Comparison of ENCODE assay signal across 8 cellular contexts in the genomic region with DNA sequence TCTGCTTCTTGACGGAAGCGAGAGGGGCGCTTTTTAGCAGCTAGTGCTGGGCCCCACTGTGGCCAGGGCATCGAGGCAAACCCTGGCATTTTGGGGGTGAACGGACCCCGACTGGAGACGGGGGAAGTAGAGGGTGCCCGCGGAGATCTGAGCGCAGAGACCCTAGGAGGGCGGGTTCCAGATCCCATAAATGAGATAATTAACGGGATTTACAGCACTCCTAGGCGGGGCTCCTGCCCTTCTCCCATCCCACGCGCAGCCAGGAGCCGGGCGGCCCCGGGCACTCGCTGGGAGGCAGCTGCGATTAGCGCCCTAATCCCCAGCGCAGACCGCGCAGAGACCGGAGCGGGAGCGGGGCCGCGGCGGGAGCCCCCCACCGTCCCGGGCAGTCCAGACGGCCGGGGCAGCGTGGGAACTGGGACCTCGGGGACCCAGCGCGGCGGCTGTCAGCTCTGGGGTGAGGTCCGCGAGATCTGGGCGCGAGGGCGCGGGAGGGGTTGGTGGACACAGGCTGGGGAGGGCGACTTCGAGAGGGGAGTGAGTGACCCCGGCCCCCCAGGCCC. TPM values are rescaled to one million over a fixed set of nuclear protein-coding genes. Genes with fewer than 3 reads are reported as not detected.
DNase-seq lines count a peak whose midpoint lies in the region; ATAC-seq and TF ChIP-seq lines count a peak whose summit lies in the region.

No MANE protein-coding gene starts in this region.

- H3K27ac ChIP-seq in thymus (ENCODE audit: low read depth) = peak overlapping the region; percentile 53

- CTCF ChIA-PET in activated CD4-positive, alpha-beta T cell treated with anti-CD3 and anti-CD28 coated beads for 36 hours (lab: Charles Lee) = interaction anchor here (1.0 kb wide), 1 partner anchor 31 kb away, joined by 3 read pairs; no protein-coding TSS in a partner anchor

- H3K36me3 Mint-ChIP-seq in activated CD4-positive, alpha-beta T cell treated with anti-CD3 and anti-CD28 coated beads for 36 hours (ENCODE audit: low read depth) = no peaks in the 10 kb centered on the region

- WGBS in thymus = 14% methylated on average over 48 of the region's 48 CpGs

- POLR2A ChIA-PET in activated CD4-positive, alpha-beta T cell treated with anti-CD3 and anti-CD28 coated beads for 36 hours (lab: Charles Lee) = no interaction called here

- peaks cover 32% of the 10 kb centered on the region for H3K27me3 ChIP-seq in thymus (ENCODE audit: control insufficient read depth, insufficient read depth)

- peaks cover 5% of the 10 kb centered on the region for H3K4me1 Mint-ChIP-seq in activated CD4-positive, alpha-beta T cell treated with anti-CD3 and anti-CD28 coated beads for 36 hours

- H3K27ac Mint-ChIP-seq in activated CD4-positive, alpha-beta T cell treated with anti-CD3 and anti-CD28 coated beads for 36 hours = no peak overlapping the region

- no peaks in the 10 kb centered on the region for H3K9me3 ChIP-seq in thymus (ENCODE audit: control insufficient read depth)

- no peak for ATAC-seq in activated CD4-positive, alpha-beta T cell treated with anti-CD3 and anti-CD28 coated beads for 36 hours
- ATAC-seq in left lobe of liver = peak; percentile 21

- peaks cover 2% of the 10 kb centered on the region for H3K4me1 ChIP-seq in thymus (ENCODE audit: control insufficient read depth, insufficient read depth, low read length)

- no peaks in the 10 kb centered on the region for H3K36me3 ChIP-seq in thymus (ENCODE audit: control insufficient read depth, insufficient read depth)

- intact Hi-C loops in activated CD4-positive, alpha-beta T cell treated with anti-CD3 and anti-CD28 coated beads for 36 hours (cut with DNase I, micrococcal nuclease) = no loop called here

- peak overlapping the region; percentile 13 for H3K4me3 Mint-ChIP-seq in activated CD4-positive, alpha-beta T cell treated with anti-CD3 and anti-CD28 coated beads for 36 hours

- TF ChIP-seq CTCF in astrocyte of the spinal cord (IDR thresholded peaks at IDR 0.05; ENCODE audit: low read depth, low read length) (no peak), GM20000 (IDR thresholded peaks at IDR 0.05; ENCODE audit: extremely low read depth, missing control alignments) (no peak)

- in situ Hi-C loops in astrocyte of the spinal cord (cut with HindIII; ENCODE audit: low sequenced_read_pairs) = no loop called here

- peak overlapping the region; percentile 65 for H3K4me3 ChIP-seq in astrocyte of the spinal cord (ENCODE audit: low read depth, low read length)
- peak overlapping the region; percentile 52 for H3K4me3 ChIP-seq in thymus (ENCODE audit: low read length)

- no peaks in the 10 kb centered on the region for H3K9me3 Mint-ChIP-seq in activated CD4-positive, alpha-beta T cell treated with anti-CD3 and anti-CD28 coated beads for 36 hours (ENCODE audit: low read depth)

- peaks cover 54% of the 10 kb centered on the region for H3K27me3 Mint-ChIP-seq in activated CD4-positive, alpha-beta T cell treated with anti-CD3 and anti-CD28 coated beads for 36 hours

- DNase-seq in activated CD4-positive, alpha-beta T cell treated with anti-CD3 and anti-CD28 coated beads for 36 hours = no peak
- DNase-seq in activated CD4-positive, alpha-beta T cell treated with anti-CD3 and anti-CD28 coated beads, Interleukin-2, amount 50 U/mL, for 1 hour = no peak
- DNase-seq in astrocyte of the spinal cord (ENCODE audit: low read depth, low spot score) (no peak), left lobe of liver (ENCODE audit: low spot score) (no peak), GM20000 (ENCODE audit: low spot score) (no peak), middle frontal gyrus (ENCODE audit: extremely low spot score, low spot score) (no peak)
- no peak for DNase-seq in activated effector memory CD4-positive, alpha-beta T cell treated with anti-CD3 and anti-CD28 coated beads, Interleukin-2, amount 50 U/mL, for 16 hours

RNA-seq across cellular contexts. Expression of gene JCAD, which starts 0.7 kb away (rescaled TPM):
- not detected for total RNA-seq in activated CD4-positive, alpha-beta T cell treated with anti-CD3 and anti-CD28 coated beads for 36 hours
- total RNA-seq in left lobe of liver = 4.2 TPM
- polyA plus RNA-seq in thymus = 5.9 TPM
